Comparison of ENCODE assay signal across 8 cellular contexts in genomic region chr4:13548984-13549546, GRCh38. TPM values are rescaled to one million over a fixed set of nuclear protein-coding genes. Genes with fewer than 3 reads are reported as not detected.
A peak's percentile ranks its signal among the peaks of the same experiment; 100 is the strongest.
DNase-seq lines count a peak whose midpoint lies in the region; ATAC-seq lines count a peak whose summit lies in the region.

No MANE protein-coding gene starts in this region.

- H3K23ac ChIP-seq in mesenchymal stem cell (ENCODE audit: low read length in 2 of 2), result no peak overlapping the region

- H3K36me3 Mint-ChIP-seq in CD4-positive, alpha-beta memory T cell, result peaks cover 0 to 4% of the 10 kb centered on the region in 2 donors
- peaks cover 14% of the 10 kb centered on the region for H3K36me3 Mint-ChIP-seq in activated CD4-positive, alpha-beta memory T cell treated with anti-CD3 and anti-CD28 coated beads, Interleukin-2, amount 10 ng/mL, durations not matched to agents 7 days and 5 days (ENCODE audit: low read depth)

- peak overlapping the region in 7 of 8 donors; percentile 32 to 78 (median 56) for H3K4me3 Mint-ChIP-seq in CD4-positive, alpha-beta memory T cell
- H3K4me3 Mint-ChIP-seq in activated CD4-positive, alpha-beta memory T cell treated with anti-CD3 and anti-CD28 coated beads, Interleukin-2, amount 10 ng/mL, durations not matched to agents 7 days and 5 days, result peak overlapping the region; percentile 57

- peak; percentile 66 to 71 (median 69) for DNase-seq in CD4-positive, alpha-beta memory T cell
- DNase-seq in NCI-H774 (lab: John Stamatoyannopoulos, UW), result peak; percentile 83
- DNase-seq in activated CD4-positive, alpha-beta memory T cell treated with anti-CD3 and anti-CD28 coated beads, Interleukin-2, amount 10 ng/mL, durations not matched to agents 7 days and 5 days, result peak; percentile 87
- peak; percentile 65 for DNase-seq in effector CD4-positive, alpha-beta T cell
- DNase-seq in mesenchymal stem cell, result peak; percentile 81
- peak; percentile 94 for DNase-seq in stimulated activated CD8-positive, alpha-beta memory T cell treated with anti-CD3 and anti-CD28 coated beads, Interleukin-15, amount 100 ng/mL, for 24 hours (ENCODE audit: low read depth)

- H2AK5ac ChIP-seq in mesenchymal stem cell (ENCODE audit: low read length, severe bottlenecking), result no peak overlapping the region

- ATAC-seq in GM19455 (IDR thresholded peaks at IDR 0.05; ENCODE audit: unreplicated experiment) (peak; percentile 78), HG03571 (IDR thresholded peaks at IDR 0.05; ENCODE audit: unreplicated experiment) (peak; percentile 73)

- no peaks in the 10 kb centered on the region for H3K79me1 ChIP-seq in mesenchymal stem cell (replicated peaks; ENCODE audit: low read length, poor library complexity, severe bottlenecking)

- H2BK15ac ChIP-seq in mesenchymal stem cell (ENCODE audit: low read depth, poor library complexity, severe bottlenecking), result no peak overlapping the region

- H3K27ac Mint-ChIP-seq in CD4-positive, alpha-beta memory T cell, result peak overlapping the region in 2 of 7 donors; percentile 59 to 77
- H3K27ac Mint-ChIP-seq in activated CD4-positive, alpha-beta memory T cell treated with anti-CD3 and anti-CD28 coated beads, Interleukin-2, amount 10 ng/mL, durations not matched to agents 7 days and 5 days, result no peak overlapping the region

- POLR2A ChIA-PET in CD4-positive, alpha-beta memory T cell (lab: Charles Lee; ENCODE audit: partially characterized antibody), result no interaction called here
- POLR2A ChIA-PET in activated CD4-positive, alpha-beta memory T cell treated with anti-CD3 and anti-CD28 coated beads, Interleukin-2, amount 10 ng/mL, durations not matched to agents 7 days and 5 days (lab: Charles Lee), result no interaction called here

- 7% methylated on average over 16 of the region's 21 CpGs for WGBS in mesenchymal stem cell

- H3K27me3 ChIP-seq in CD4-positive, alpha-beta memory T cell (ENCODE audit: insufficient read depth, low read length), result peaks cover 43% of the 10 kb centered on the region
- peaks cover 30 to 68% of the 10 kb centered on the region in 2 experiments for H3K27me3 ChIP-seq in mesenchymal stem cell (ENCODE audit: control insufficient read depth in 1 of 2, insufficient read depth in 1 of 2, low read length in 2 of 2)

- H3K4me1 Mint-ChIP-seq in CD4-positive, alpha-beta memory T cell, result peaks cover 20 to 31% (median 26%) of the 10 kb centered on the region in 4 donors
- peaks cover 29% of the 10 kb centered on the region for H3K4me1 Mint-ChIP-seq in activated CD4-positive, alpha-beta memory T cell treated with anti-CD3 and anti-CD28 coated beads, Interleukin-2, amount 10 ng/mL, durations not matched to agents 7 days and 5 days

- no peaks in the 10 kb centered on the region for H3K36me3 ChIP-seq in CD4-positive, alpha-beta memory T cell (ENCODE audit: insufficient read depth, low read length)
- no peaks in the 10 kb centered on the region for H3K36me3 ChIP-seq in mesenchymal stem cell (ENCODE audit: control insufficient read depth in 1 of 2, insufficient read depth in 2 of 2, low read depth in 1 of 2, low read length in 2 of 2)

- no peak overlapping the region for H3K27ac ChIP-seq in CD4-positive, alpha-beta memory T cell (ENCODE audit: low read depth, low read length)
- H3K27ac ChIP-seq in mesenchymal stem cell (ENCODE audit: low read length, poor library complexity, severe bottlenecking), result no peak overlapping the region

- peak overlapping the region; percentile 47 for H3K4me2 ChIP-seq in mesenchymal stem cell (ENCODE audit: low read length, poor library complexity, severe bottlenecking)

- H3K9ac ChIP-seq in mesenchymal stem cell (ENCODE audit: low read length), result peak overlapping the region; percentile 85

- no peak overlapping the region for H4K91ac ChIP-seq in mesenchymal stem cell (ENCODE audit: low read length)

- peak overlapping the region in 1 of 2 experiments; percentile 12 for H2BK12ac ChIP-seq in mesenchymal stem cell (ENCODE audit: low read length in 2 of 2)

- peak overlapping the region in 1 of 2 experiments; percentile 75 for H3K18ac ChIP-seq in mesenchymal stem cell (ENCODE audit: low read depth in 1 of 2, low read length in 2 of 2)

- H3K9me3 ChIP-seq in CD4-positive, alpha-beta memory T cell (ENCODE audit: control insufficient read depth in 1 of 2, low read length in 2 of 2), result no peaks in the 10 kb centered on the region
- H3K9me3 ChIP-seq in mesenchymal stem cell (ENCODE audit: control insufficient read depth, low read length), result peaks cover 12% of the 10 kb centered on the region

- no peak overlapping the region for H3K4ac ChIP-seq in mesenchymal stem cell (ENCODE audit: low read depth in 1 of 2, low read length in 2 of 2)

- H3K14ac ChIP-seq in mesenchymal stem cell (ENCODE audit: low read length in 2 of 2), result no peak overlapping the region

- peaks cover 2 to 15% (median 10%) of the 10 kb centered on the region in 8 donors for H3K9me3 Mint-ChIP-seq in CD4-positive, alpha-beta memory T cell
- H3K9me3 Mint-ChIP-seq in activated CD4-positive, alpha-beta memory T cell treated with anti-CD3 and anti-CD28 coated beads, Interleukin-2, amount 10 ng/mL, durations not matched to agents 7 days and 5 days, result no peaks in the 10 kb centered on the region

- no peak overlapping the region for H2BK5ac ChIP-seq in mesenchymal stem cell (ENCODE audit: low read depth, low read length, poor library complexity, severe bottlenecking)

- peaks cover 56 to 58% of the 10 kb centered on the region in 2 donors for H3K27me3 Mint-ChIP-seq in CD4-positive, alpha-beta memory T cell
- H3K27me3 Mint-ChIP-seq in activated CD4-positive, alpha-beta memory T cell treated with anti-CD3 and anti-CD28 coated beads, Interleukin-2, amount 10 ng/mL, durations not matched to agents 7 days and 5 days, result peaks cover 67% of the 10 kb centered on the region

- intact Hi-C loops in CD4-positive, alpha-beta memory T cell (cut with micrococcal nuclease), result loop anchor here (2.0 kb wide), 1 partner anchor 704 kb away; no protein-coding TSS in a partner anchor

- H3K4me3 ChIP-seq in CD4-positive, alpha-beta memory T cell (ENCODE audit: low read length in 2 of 2), result no peak overlapping the region
- peak overlapping the region; percentile 15 to 83 for H3K4me3 ChIP-seq in mesenchymal stem cell (ENCODE audit: insufficient read depth in 1 of 2, low read depth in 1 of 2, low read length in 2 of 2)

- CTCF ChIA-PET in CD4-positive, alpha-beta memory T cell (lab: Charles Lee; ENCODE audit: partially characterized antibody), result interaction anchor here (1.0 to 2.1 kb wide), 4 partner anchors 697 to 820 kb away, joined by 3 to 13 read pairs (median 4); no protein-coding TSS in a partner anchor
- CTCF ChIA-PET in activated CD4-positive, alpha-beta memory T cell treated with anti-CD3 and anti-CD28 coated beads, Interleukin-2, amount 10 ng/mL, durations not matched to agents 7 days and 5 days (lab: Charles Lee), result interaction anchor here (1.6 kb wide), 1 partner anchor 820 kb away, joined by 7 read pairs; no protein-coding TSS in a partner anchor

- H3K4me1 ChIP-seq in CD4-positive, alpha-beta memory T cell (ENCODE audit: insufficient read depth, low read length), result peaks cover 39% of the 10 kb centered on the region
- peaks cover 17% of the 10 kb centered on the region for H3K4me1 ChIP-seq in mesenchymal stem cell (ENCODE audit: control insufficient read depth, insufficient read depth, low read depth, low read length)

- no peak overlapping the region for H4K8ac ChIP-seq in mesenchymal stem cell (ENCODE audit: low read length)

- H2AFZ ChIP-seq in mesenchymal stem cell (ENCODE audit: low read depth, low read length), result peak overlapping the region; percentile 65

- H2BK120ac ChIP-seq in mesenchymal stem cell (ENCODE audit: low read depth, low read length), result no peak overlapping the region

RNA-seq across cellular contexts. Expression of gene NKX3-2, which starts 4.8 kb away (rescaled TPM):
- not detected for total RNA-seq in CD4-positive, alpha-beta memory T cell
- polyA plus RNA-seq in CD4-positive, alpha-beta memory T cell, result not detected
- not detected for total RNA-seq in activated CD4-positive, alpha-beta memory T cell treated with anti-CD3 and anti-CD28 coated beads, Interleukin-2, amount 10 ng/mL, durations not matched to agents 7 days and 5 days
- polyA plus RNA-seq in mesenchymal stem cell (2013, experiment 1 of 2), result 11.5 TPM
- 11.2 TPM for polyA plus RNA-seq in mesenchymal stem cell (2013, experiment 2 of 2)

Comparison
In these comparisons a context has a peak if more than half of its experiments do, and no peak if none do; other contexts are left out.
1. H3K4me3 ChIP-seq: peak in mesenchymal stem cell (2 of 2); none in CD4-positive, alpha-beta memory T cell (0 of 2).
2. Peak in every context shown above with its lines, with median percentiles within 50 percentile points of each other: DNase-seq.